In the genomic region with DNA sequence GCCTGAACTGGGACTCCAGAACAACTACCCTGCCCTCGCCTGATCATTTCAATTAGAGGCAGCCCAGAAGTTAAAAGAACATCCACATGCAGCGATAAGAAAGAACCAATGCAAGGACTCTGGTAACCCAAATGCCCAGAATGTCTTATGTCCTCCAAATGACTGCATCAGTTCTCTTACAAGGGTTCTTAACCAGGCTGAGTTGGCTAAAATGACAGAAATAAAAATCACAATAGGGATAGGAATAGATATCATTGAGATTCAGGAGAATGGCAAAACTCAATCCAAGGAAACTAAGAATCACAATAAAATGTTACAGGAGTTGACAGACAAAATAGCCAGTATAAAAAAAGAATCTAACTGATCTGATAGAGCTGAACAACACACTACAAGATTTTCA, we compare ENCODE assay signal across 22 cellular contexts.
"Had no signal": no experiment of that assay in that cellular context is flagged by ENCODE, and none has a peak within 500 bp of the region (broad histone marks: within the 10 kb centered on the region; RNA-seq: fewer than 3 reads in every experiment).

No MANE protein-coding gene starts in this region.

- ATAC-seq: K562, Panc1 had no signal

- H3K4me3 ChIP-seq: K562, MG63 had no signal

- H3K27ac ChIP-seq: HL-60, RWPE1 had no signal

- DNase-seq: MG63, NCI-H1092, NCI-H1105 treated with DMSO at 0.1 percent for 48 hours, NCI-H1417 treated with DMSO at 0.1 percent for 48 hours, NCI-H146, NCI-H1694 treated with DMSO at 0.1 percent for 48 hours, NCI-H1930, NCI-H2081, NCI-H2171, NCI-H226, NCI-H446, NCI-H510A, NCI-H524 treated with DMSO at 0.1 percent for 48 hours, NCI-H69, NCI-H774, SHP77, SK-N-SH had no signal

- H3K36me3 ChIP-seq: MG63 had no signal

- H3K9ac ChIP-seq: SK-N-SH had no signal

- H3K27ac Mint-ChIP-seq: IgD-negative memory B cell had no signal

- H3K27me3 ChIP-seq: MG63 had no signal

- H3K4me1 Mint-ChIP-seq: IgD-negative memory B cell had no signal

- H3K4me2 ChIP-seq: SK-N-SH had no signal

- H3K27me3 Mint-ChIP-seq: IgD-negative memory B cell had no signal

- H3K4me3 Mint-ChIP-seq: IgD-negative memory B cell had no signal
